ENCODE assay signal across 9 cellular contexts in the genomic region with DNA sequence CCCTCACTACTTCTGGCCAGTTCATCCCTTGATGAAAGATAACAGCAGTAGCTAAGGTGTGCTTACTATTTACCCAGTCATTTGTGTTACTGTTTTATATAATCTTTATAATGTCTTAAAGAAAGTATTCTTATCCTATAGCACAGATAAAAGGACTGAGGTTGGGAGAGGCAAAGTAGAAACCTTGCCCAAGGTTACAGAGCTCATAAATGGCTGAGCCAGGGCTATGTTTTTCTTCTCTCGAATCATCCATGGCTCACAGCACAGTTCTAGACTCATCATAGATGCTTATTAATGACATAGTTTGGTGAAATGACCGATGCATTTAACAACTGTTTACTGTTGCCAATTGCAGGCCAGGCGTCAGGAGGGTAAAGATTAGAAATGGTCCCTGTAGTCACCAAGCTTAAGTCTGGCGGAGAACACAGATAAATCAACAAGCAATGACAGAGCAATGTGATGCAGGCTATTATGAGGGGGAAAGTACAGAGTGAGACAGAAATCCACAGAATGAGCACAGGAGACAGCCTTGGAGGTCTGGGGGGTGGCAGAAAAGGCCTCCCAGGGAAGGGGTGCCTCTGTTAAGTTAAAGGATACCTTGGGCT.
"Had no signal": no experiment of that assay in that cellular context is flagged by ENCODE, and none has a peak within 500 bp of the region (broad histone marks: within the 10 kb centered on the region; RNA-seq: fewer than 3 reads in every experiment).

No MANE protein-coding gene starts in this region.

- H3K9me3 ChIP-seq: adrenal gland had no signal

- H3K4me3 ChIP-seq: adrenal gland had no signal

- H3K27me3 ChIP-seq: adrenal gland had no signal

- DNase-seq: activated CD4-positive, alpha-beta T cell treated with anti-CD3 and anti-CD28 coated beads for 48 hours; activated CD8-positive, alpha-beta T cell treated with anti-CD3 and anti-CD28 coated beads, Interleukin-2, amount 10 ng/mL, durations not matched to agents 7 days and 5 days; activated naive CD4-positive, alpha-beta T cell treated with anti-CD3 and anti-CD28 coated beads for 36 hours; adrenal gland; immature natural killer cell; SW 1271 had no signal

- H3K4me1 ChIP-seq: adrenal gland had no signal

- FAIRE-seq: urothelium cell line had no signal

- H3K36me3 ChIP-seq: adrenal gland had no signal

- ATAC-seq: activated CD8-positive, alpha-beta T cell treated with anti-CD3 and anti-CD28 coated beads, Interleukin-2, amount 10 ng/mL, durations not matched to agents 7 days and 5 days; activated T-helper 17 cell treated with anti-CD3 and anti-CD28 coated beads, Interleukin-2, amount 50 U/mL, for 72 hours; left lobe of liver had no signal

- H3K27ac ChIP-seq: adrenal gland had no signal
